Comparison of ENCODE assay signal across 1 cellular context in genomic region chr10:45091968-45092367, GRCh38.
TF ChIP-seq lines count a peak whose summit lies in the region.

No MANE protein-coding gene starts in this region.

TF ChIP-seq in HepG2, 621 proteins besides CTCF, POLR2A, EP300 and RAD21 (continued from another document):
- TF ChIP-seq, protein P1, sequence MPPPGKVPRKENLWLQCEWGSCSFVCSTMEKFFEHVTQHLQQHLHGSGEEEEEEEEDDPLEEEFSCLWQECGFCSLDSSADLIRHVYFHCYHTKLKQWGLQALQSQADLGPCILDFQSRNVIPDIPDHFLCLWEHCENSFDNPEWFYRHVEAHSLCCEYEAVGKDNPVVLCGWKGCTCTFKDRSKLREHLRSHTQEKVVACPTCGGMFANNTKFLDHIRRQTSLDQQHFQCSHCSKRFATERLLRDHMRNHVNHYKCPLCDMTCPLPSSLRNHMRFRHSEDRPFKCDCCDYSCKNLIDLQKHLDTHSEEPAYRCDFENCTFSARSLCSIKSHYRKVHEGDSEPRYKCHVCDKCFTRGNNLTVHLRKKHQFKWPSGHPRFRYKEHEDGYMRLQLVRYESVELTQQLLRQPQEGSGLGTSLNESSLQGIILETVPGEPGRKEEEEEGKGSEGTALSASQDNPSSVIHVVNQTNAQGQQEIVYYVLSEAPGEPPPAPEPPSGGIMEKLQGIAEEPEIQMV (CRISPR knock-in tag; IDR thresholded peaks at IDR 0.05; ENCODE audit: low read depth): no peak
TF ChIP-seq in HepG2: peak in this region for 0.
